26 cellular contexts compared by ENCODE assay signal in genomic region chr7:71659622-71660021, GRCh38.
"Had no signal": no experiment of that assay in that cellular context is flagged by ENCODE, and none has a peak within 500 bp of the region (broad histone marks: within the 10 kb centered on the region; RNA-seq: fewer than 3 reads in every experiment).

No MANE protein-coding gene starts in this region.

- H3K36me3 ChIP-seq: lower lobe of right lung, neural progenitor cell, neutrophil, right lobe of liver, uterus had no signal

- DNase-seq: hypothalamus; immature natural killer cell; kidney; lower lobe of right lung; mammary epithelial cell; mesenchymal stem cell; naive B cell; natural killer cell; nephron progenitor cell; occipital lobe; psoas muscle; right lobe of liver; stimulated activated CD4-positive, alpha-beta T cell treated with anti-CD3 and anti-CD28 coated beads, Interleukin-1b, Interleukin-23, amount 100 ng/mL, for 48 hours; stimulated activated CD4-positive, alpha-beta T cell treated with anti-CD3 and anti-CD28 coated beads, Interleukin-2, amount 100 ng/mL, for 48 hours; stimulated activated CD4-positive, alpha-beta T cell treated with anti-CD3 and anti-CD28 coated beads, Interleukin-4, amount 100 ng/mL, for 4 hours; stimulated activated CD8-positive, alpha-beta memory T cell treated with anti-CD3 and anti-CD28 coated beads, Interleukin-4, amount 100 ng/mL, for 48 hours; stimulated activated naive CD4-positive, alpha-beta T cell treated with Interleukin-2 at 50 U/mL for 16 hours; stimulated activated naive CD8-positive, alpha-beta T cell treated with anti-CD3 and anti-CD28 coated beads, Interleukin-15, amount 100 ng/mL, for 72 hours; substantia nigra; uterus had no signal

- H3K79me2 ChIP-seq: parathyroid adenoma had no signal

- ATAC-seq: lower lobe of right lung; natural killer cell; psoas muscle; right lobe of liver; stimulated activated memory B cell treated with anti-CD40 and anti-IgM and Interleukin-4, amounts not matched to agents 10 μg/mL and 1 μg/mL and 100 μg/mL, for 72 hours; stimulated activated naive CD8-positive, alpha-beta T cell treated with anti-CD3 and anti-CD28 coated beads, Interleukin-15, amount 100 ng/mL, for 72 hours had no signal

- H3K4me1 ChIP-seq: lower lobe of right lung, neural progenitor cell, parathyroid adenoma, psoas muscle, right lobe of liver, tibial nerve, uterus had no signal

- H3K27ac ChIP-seq: lower lobe of right lung, neural progenitor cell, neutrophil, parathyroid adenoma, psoas muscle, right lobe of liver, tibial nerve, uterus had no signal

- H3K4me3 ChIP-seq: lower lobe of right lung, neural progenitor cell, psoas muscle, right lobe of liver, smooth muscle cell, tibial nerve, uterus had no signal

- H3K9me3 ChIP-seq: lower lobe of right lung, neutrophil, psoas muscle, right lobe of liver had no signal

- H3K4me2 ChIP-seq: neural progenitor cell, smooth muscle cell had no signal

- H2AFZ ChIP-seq: neural progenitor cell, parathyroid adenoma had no signal

- H3K27me3 ChIP-seq: neural progenitor cell, neutrophil, right lobe of liver, tibial nerve, uterus had no signal
